In genomic region chr2:143708682-143709081, GRCh38 we compare ENCODE assay signal across 20 cellular contexts.
DNase-seq lines count a peak whose midpoint lies in the region; ATAC-seq and TF ChIP-seq lines count a peak whose summit lies in the region.
"Had no signal": no experiment of that assay in that cellular context is flagged by ENCODE, and none has a peak within 500 bp of the region (broad histone marks: within the 10 kb centered on the region; RNA-seq: fewer than 3 reads in every experiment).

No MANE protein-coding gene starts in this region.

- H3K36me3 ChIP-seq in breast epithelium (no peaks in the 10 kb centered on the region), left lung (no peaks in the 10 kb centered on the region), smooth muscle cell (ENCODE audit: low read depth) (no peaks in the 10 kb centered on the region), H7 (replicated peaks; ENCODE audit: control insufficient read depth, insufficient read depth, low read length) (no peaks in the 10 kb centered on the region)
- H3K36me3 ChIP-seq: BE2C, MG63 had no signal

- H3K36me3 Mint-ChIP-seq in MCF 10A (ENCODE audit: insufficient read depth, unreplicated experiment), result no peaks in the 10 kb centered on the region

- H3K9me3 ChIP-seq in breast epithelium (no peaks in the 10 kb centered on the region), left lung (peaks cover 0 to 2% of the 10 kb centered on the region in 2 donors), smooth muscle cell (replicated peaks; ENCODE audit: low read depth) (no peaks in the 10 kb centered on the region)
- H3K9me3 ChIP-seq: BE2C, MG63 had no signal

- H3K27ac ChIP-seq in breast epithelium, result no peak overlapping the region
- H3K27ac ChIP-seq in left lung, result peak overlapping the region in 1 of 2 donors; percentile 14
- H3K27ac ChIP-seq in smooth muscle cell (ENCODE audit: low read depth), result no peak overlapping the region

- H3K79me2 ChIP-seq in smooth muscle cell (ENCODE audit: low read depth), result no peaks in the 10 kb centered on the region

- H3K4me2 ChIP-seq in smooth muscle cell, result no peak overlapping the region

- intact Hi-C loops in MCF 10A (cut with micrococcal nuclease) (no loop called here), breast epithelium (cut with DNase I; ENCODE audit: low total_unique reads) (no loop called here), left lung (cut with DNase I) (no loop called here)

- peak overlapping the region; percentile 57 for H3K27ac Mint-ChIP-seq in MCF 10A (ENCODE audit: low read depth, unreplicated experiment)

- H3K4me1 Mint-ChIP-seq in MCF 10A (ENCODE audit: insufficient read depth, unreplicated experiment), result no peaks in the 10 kb centered on the region

- H3K27me3 ChIP-seq in breast epithelium (no peaks in the 10 kb centered on the region), left lung (no peaks in the 10 kb centered on the region), smooth muscle cell (ENCODE audit: low read depth) (no peaks in the 10 kb centered on the region), H7 (ENCODE audit: control insufficient read depth, insufficient read depth, low read length) (no peaks in the 10 kb centered on the region)
- H3K27me3 ChIP-seq: BE2C, MG63 had no signal

- peaks cover 7% of the 10 kb centered on the region for H3K9me3 Mint-ChIP-seq in MCF 10A (ENCODE audit: unreplicated experiment)

- no peak for TF ChIP-seq POLR2A in breast epithelium (IDR thresholded peaks at IDR 0.05)

- peak; percentile 77 for ATAC-seq in left lung

- H3K4me1 ChIP-seq in breast epithelium (no peaks in the 10 kb centered on the region), left lung (peaks cover 8 to 9% of the 10 kb centered on the region in 2 donors), smooth muscle cell (ENCODE audit: low read depth) (no peaks in the 10 kb centered on the region)
- H3K4me1 ChIP-seq: BE2C had no signal

- no peaks in the 10 kb centered on the region for H3K27me3 Mint-ChIP-seq in MCF 10A (ENCODE audit: insufficient read depth, unreplicated experiment)
- H3K27me3 Mint-ChIP-seq: CD4-positive, CD25-positive, alpha-beta regulatory T cell had no signal

- H3K4me3 ChIP-seq in breast epithelium (no peak overlapping the region), left lung (no peak overlapping the region), smooth muscle cell (no peak overlapping the region), H7 (ENCODE audit: insufficient read depth, low read depth, low read length) (no peak overlapping the region)
- H3K4me3 ChIP-seq: MG63 had no signal

- peaks cover 13% of the 10 kb centered on the region for H3F3A ChIP-seq in smooth muscle cell (ENCODE audit: low read depth)

- TF ChIP-seq CTCF in MCF 10A (IDR thresholded peaks at IDR 0.05; ENCODE audit: unreplicated experiment), result no peak
- no peak for TF ChIP-seq CTCF in breast epithelium (IDR thresholded peaks at IDR 0.05)
- TF ChIP-seq CTCF in left lung (IDR thresholded peaks at IDR 0.05), result no peak
- TF ChIP-seq CTCF in smooth muscle cell (IDR thresholded peaks at IDR 0.05; ENCODE audit: borderline replicate concordance, insufficient read depth, poor library complexity, severe bottlenecking), result no peak

- no peak for DNase-seq in MCF 10A (ENCODE audit: unreplicated experiment)
- DNase-seq in breast epithelium (ENCODE audit: low spot score in 2 of 2), result no peak
- DNase-seq in left lung, result no peak
- DNase-seq in smooth muscle cell (lab: John Stamatoyannopoulos, UW; ENCODE audit: unreplicated experiment), result no peak
- DNase-seq in anterior cingulate cortex (lab: John Stamatoyannopoulos, UW), result no peak
- DNase-seq in H7, result no peak
- no peak for DNase-seq in NCI-H2081 (lab: John Stamatoyannopoulos, UW)
- DNase-seq: BE2C; CD4-positive, CD25-positive, alpha-beta regulatory T cell; COR-L47; DMS 273 treated with DMSO at 0.1 percent for 48 hours; DND-41; MG63; NCI-H1048; NCI-H146; NCI-H2029 treated with DMSO at 0.1 percent for 48 hours; NCI-H2171 treated with DMSO at 0.1 percent for 48 hours; NCI-H446 treated with DMSO at 0.1 percent for 48 hours; NCI-H748 treated with DMSO at 0.1 percent for 48 hours; Right ventricle myocardium superior had no signal

- POLR2A ChIA-PET in MCF 10A (lab: Yijun Ruan, JAX), result no interaction called here

- H3K4me3 Mint-ChIP-seq in MCF 10A (ENCODE audit: unreplicated experiment), result no peak overlapping the region
- H3K4me3 Mint-ChIP-seq: CD4-positive, CD25-positive, alpha-beta regulatory T cell had no signal

- H3K9ac ChIP-seq in smooth muscle cell (ENCODE audit: low read depth), result no peak overlapping the region

- H4K20me1 ChIP-seq in smooth muscle cell (ENCODE audit: low read depth), result no peaks in the 10 kb centered on the region

- peak overlapping the region; percentile 63 for H2AFZ ChIP-seq in smooth muscle cell (ENCODE audit: low read depth)

- no TSS peak for BruUV-seq in MCF 10A (replicated peaks; lab: Mats Ljungman, UMichigan)

- CTCF ChIA-PET in MCF 10A (lab: Yijun Ruan, JAX), result interaction anchor here (0.7 kb wide), 1 partner anchor 374 kb away, joined by 3 read pairs; no protein-coding TSS in a partner anchor
